ENCODE assay signal across 8 cellular contexts in genomic region chr2:3223080-3223923, GRCh38.
DNase-seq lines count a peak whose midpoint lies in the region; ATAC-seq and FAIRE-seq lines count a peak whose summit lies in the region.

No MANE protein-coding gene starts in this region.

- DNase-seq in GM18507 (ENCODE audit: extremely low spot score, insufficient read length, low read depth) = peak; percentile 60
- peak; percentile 78 for DNase-seq in activated CD4-positive, CD25-positive, alpha-beta regulatory T cell treated with anti-CD3 and anti-CD28 coated beads, Interleukin-2, amount 50 U/mL, for 72 hours
- peak; percentile 76 to 89 (median 88) for DNase-seq in stimulated activated CD4-positive, alpha-beta T cell treated with anti-CD3 and anti-CD28 coated beads, TNF-alpha, amount 100 ng/mL, for 24 hours (ENCODE audit: low read depth in 3 of 3)
- DNase-seq in NCI-H2081 (lab: John Stamatoyannopoulos, UW) = no peak
- no peak for DNase-seq in HCEC 1CT
- DNase-seq in 8988T = no peak

- peak overlapping the region; percentile 29 for H3K27ac ChIP-seq in cingulate gyrus (ENCODE audit: low read depth, low read length)

- peak; percentile 90 for ATAC-seq in HG02884 (IDR thresholded peaks at IDR 0.05; ENCODE audit: unreplicated experiment)

- FAIRE-seq in GM18507 (lab: Jason Lieb, UNC) = peak; percentile 96

Comparison
In these comparisons a context has a peak if more than half of its experiments do, and no peak if none do; other contexts are left out.
1. DNase-seq: peak in GM18507 (single experiment), activated CD4-positive, CD25-positive, alpha-beta regulatory T cell treated with anti-CD3 and anti-CD28 coated beads, Interleukin-2, amount 50 U/mL, for 72 hours (single experiment) and stimulated activated CD4-positive, alpha-beta T cell treated with anti-CD3 and anti-CD28 coated beads, TNF-alpha, amount 100 ng/mL, for 24 hours (3 of 3); none in NCI-H2081 (0 of 2), HCEC 1CT (single experiment) and 8988T (single experiment).